In genomic region chr15:82046668-82047492, GRCh38 we compare ENCODE assay signal across 8 cellular contexts. TPM values are rescaled to one million over a fixed set of nuclear protein-coding genes. Genes with fewer than 3 reads are reported as not detected.
DNase-seq lines count a peak whose midpoint lies in the region; ATAC-seq and TF ChIP-seq lines count a peak whose summit lies in the region.

No MANE protein-coding gene starts in this region.

- H3K27me3 Mint-ChIP-seq in activated T-helper 1 cell treated with anti-CD3 and anti-CD28 coated beads, Interleukin-12 subunit alpha, Interleukin-12 subunit beta, Interleukin-2, Interleukin-4 antibody, amounts not matched to agents 30 ng/mL and 10 ng/mL and 1 ng/mL, durations not matched to agents 14 hours and 24 hours and 36 hours (ENCODE audit: insufficient read depth), result peaks cover 45% of the 10 kb centered on the region
- H3K27me3 Mint-ChIP-seq in natural killer cell treated with Interleukin-12 subunit alpha and Interleukin-12 subunit beta and Interleukin-15 and Interleukin-18, amount 100 ng/mL, for 72 hours, result peaks cover 4 to 8% of the 10 kb centered on the region in 2 donors

- in situ Hi-C loops in Panc1 (cut with HindIII; ENCODE audit: low pct_unique_long_range_greater_than_20kb, low sequenced_read_pairs), result no loop called here

- peak overlapping the region; percentile 89 for H3K4me3 Mint-ChIP-seq in activated T-helper 1 cell treated with anti-CD3 and anti-CD28 coated beads, Interleukin-12 subunit alpha, Interleukin-12 subunit beta, Interleukin-2, Interleukin-4 antibody, amounts not matched to agents 30 ng/mL and 10 ng/mL and 1 ng/mL, durations not matched to agents 14 hours and 24 hours and 36 hours
- peak overlapping the region; percentile 87 for H3K4me3 Mint-ChIP-seq in natural killer cell treated with Interleukin-12 subunit alpha and Interleukin-12 subunit beta and Interleukin-15 and Interleukin-18, amount 100 ng/mL, for 72 hours

- CTCF ChIA-PET in Panc1 (lab: Charles Lee), result no interaction called here

- no peaks in the 10 kb centered on the region; the same call in 1 of the 2 replicates for H3K36me3 ChIP-seq in Panc1 (ENCODE audit: control insufficient read depth, insufficient read depth, low read length)

- peaks cover 4% of the 10 kb centered on the region; the same call in 1 of the 2 replicates for H3K4me1 ChIP-seq in Panc1 (ENCODE audit: control insufficient read depth, insufficient read depth, low read length)

- TF ChIP-seq CTCF in Panc1 (IDR thresholded peaks at IDR 0.05) (peak; percentile 91), fibroblast of mammary gland (conservative IDR thresholded peaks at IDR 0.05; ENCODE audit: control insufficient read depth, insufficient read depth, low read depth, low read length) (peak; percentile 45)

- peaks cover 12% of the 10 kb centered on the region for H3K4me1 Mint-ChIP-seq in activated T-helper 1 cell treated with anti-CD3 and anti-CD28 coated beads, Interleukin-12 subunit alpha, Interleukin-12 subunit beta, Interleukin-2, Interleukin-4 antibody, amounts not matched to agents 30 ng/mL and 10 ng/mL and 1 ng/mL, durations not matched to agents 14 hours and 24 hours and 36 hours (ENCODE audit: low read depth)
- H3K4me1 Mint-ChIP-seq in natural killer cell treated with Interleukin-12 subunit alpha and Interleukin-12 subunit beta and Interleukin-15 and Interleukin-18, amount 100 ng/mL, for 72 hours (ENCODE audit: low read depth in 2 of 2), result peaks cover 5 to 15% of the 10 kb centered on the region in 2 donors

- H3K9me3 ChIP-seq in Panc1 (ENCODE audit: control insufficient read depth, insufficient read depth, low read depth, low read length), result no peaks in the 10 kb centered on the region

- H3K4me3 ChIP-seq in Jurkat, Clone E6-1 (ENCODE audit: low read length), result peak overlapping the region; percentile 86
- H3K4me3 ChIP-seq in Panc1 (ENCODE audit: low read depth in 2 of 2, low read length in 2 of 2) (peak overlapping the region; percentile 90 to 96), fibroblast of mammary gland (ENCODE audit: control insufficient read depth, low read depth, low read length) (peak overlapping the region; percentile 69)

- no peaks in the 10 kb centered on the region for H3K9me3 Mint-ChIP-seq in activated T-helper 1 cell treated with anti-CD3 and anti-CD28 coated beads, Interleukin-12 subunit alpha, Interleukin-12 subunit beta, Interleukin-2, Interleukin-4 antibody, amounts not matched to agents 30 ng/mL and 10 ng/mL and 1 ng/mL, durations not matched to agents 14 hours and 24 hours and 36 hours
- H3K9me3 Mint-ChIP-seq in natural killer cell treated with Interleukin-12 subunit alpha and Interleukin-12 subunit beta and Interleukin-15 and Interleukin-18, amount 100 ng/mL, for 72 hours, result no peaks in the 10 kb centered on the region

- POLR2A ChIA-PET in Panc1 (lab: Charles Lee), result interaction anchor here (1.0 kb wide), 1 partner anchor 16 kb away, joined by 3 read pairs; no protein-coding TSS in a partner anchor

- DNase-seq in DMS53 (lab: John Stamatoyannopoulos, UW) (peak; percentile 96), Panc1 (ENCODE audit: low read depth, low spot score) (peak; percentile 39), fibroblast of mammary gland (ENCODE audit: low read depth) (peak; percentile 79)
- DNase-seq in Jurkat, Clone E6-1 (ENCODE audit: low read depth, low spot score), result peak; percentile 89
- DNase-seq in activated T-helper 1 cell treated with anti-CD3 and anti-CD28 coated beads, Interleukin-12 subunit alpha, Interleukin-12 subunit beta, Interleukin-2, Interleukin-4 antibody, amounts not matched to agents 30 ng/mL and 10 ng/mL and 1 ng/mL, durations not matched to agents 14 hours and 24 hours and 36 hours (ENCODE audit: low spot score), result peak; percentile 85
- DNase-seq in natural killer cell treated with Interleukin-12 subunit alpha and Interleukin-12 subunit beta and Interleukin-15 and Interleukin-18, amount 100 ng/mL, for 72 hours (ENCODE audit: low spot score), result peak; percentile 93
- peak; percentile 81 to 94 (median 88) for DNase-seq in stimulated activated naive CD4-positive, alpha-beta T cell (lab: John Stamatoyannopoulos, UW)

- peaks cover 9% of the 10 kb centered on the region for H3K27me3 ChIP-seq in Panc1 (ENCODE audit: control insufficient read depth, insufficient read depth, low read length)

- peak overlapping the region; percentile 95 for H3K27ac ChIP-seq in Panc1 (ENCODE audit: low read length)

- no TSS peak for BruUV-seq in Panc1 (replicated peaks; lab: Mats Ljungman, UMichigan)

- ATAC-seq in GM21619 (IDR thresholded peaks at IDR 0.05; ENCODE audit: unreplicated experiment), result peak; percentile 55
- peak; percentile 85 for ATAC-seq in Panc1
- ATAC-seq in natural killer cell treated with Interleukin-12 subunit alpha and Interleukin-12 subunit beta and Interleukin-15 and Interleukin-18, amount 100 ng/mL, for 72 hours, result peak; percentile 87 to 88

- intact Hi-C loops in Panc1 (cut with micrococcal nuclease; ENCODE audit: unreplicated experiment), result loop anchor here (2.0 to 10.0 kb wide), 2 partner anchors 432 to 566 kb away; no protein-coding TSS in a partner anchor
- intact Hi-C loops in activated T-helper 1 cell treated with anti-CD3 and anti-CD28 coated beads, Interleukin-12 subunit alpha, Interleukin-12 subunit beta, Interleukin-2, Interleukin-4 antibody, amounts not matched to agents 30 ng/mL and 10 ng/mL and 1 ng/mL, durations not matched to agents 14 hours and 24 hours and 36 hours (cut with micrococcal nuclease), result loop anchor here (1.0 to 5.0 kb wide), 6 partner anchors 216 to 1047 kb away; partner anchors contain the start of genes EFL1, RPS17, SAXO2 and TLNRD1

- H3K36me3 Mint-ChIP-seq in activated T-helper 1 cell treated with anti-CD3 and anti-CD28 coated beads, Interleukin-12 subunit alpha, Interleukin-12 subunit beta, Interleukin-2, Interleukin-4 antibody, amounts not matched to agents 30 ng/mL and 10 ng/mL and 1 ng/mL, durations not matched to agents 14 hours and 24 hours and 36 hours (ENCODE audit: low read depth), result no peaks in the 10 kb centered on the region
- no peaks in the 10 kb centered on the region for H3K36me3 Mint-ChIP-seq in natural killer cell treated with Interleukin-12 subunit alpha and Interleukin-12 subunit beta and Interleukin-15 and Interleukin-18, amount 100 ng/mL, for 72 hours

- peak overlapping the region; percentile 79 for H3K27ac Mint-ChIP-seq in activated T-helper 1 cell treated with anti-CD3 and anti-CD28 coated beads, Interleukin-12 subunit alpha, Interleukin-12 subunit beta, Interleukin-2, Interleukin-4 antibody, amounts not matched to agents 30 ng/mL and 10 ng/mL and 1 ng/mL, durations not matched to agents 14 hours and 24 hours and 36 hours
- H3K27ac Mint-ChIP-seq in natural killer cell treated with Interleukin-12 subunit alpha and Interleukin-12 subunit beta and Interleukin-15 and Interleukin-18, amount 100 ng/mL, for 72 hours, result peak overlapping the region; percentile 69 to 73

RNA-seq across cellular contexts. Expression of gene MEX3B, which starts 1.1 kb away (rescaled TPM):
- 13.1 TPM for polyA plus RNA-seq in Jurkat, Clone E6-1 (2012; ENCODE audit: insufficient read depth, insufficient read length)
- total RNA-seq in Panc1 (2021; ENCODE audit: unreplicated experiment), result 8.5 TPM
- polyA plus RNA-seq in Panc1 (2012; ENCODE audit: insufficient read length), result 7.8 TPM
- 0.59 and 0.73 TPM in 2 replicates for total RNA-seq in activated T-helper 1 cell treated with anti-CD3 and anti-CD28 coated beads, Interleukin-12 subunit alpha, Interleukin-12 subunit beta, Interleukin-2, Interleukin-4 antibody, amounts not matched to agents 30 ng/mL and 10 ng/mL and 1 ng/mL, durations not matched to agents 14 hours and 24 hours and 36 hours
- total RNA-seq in natural killer cell treated with Interleukin-12 subunit alpha and Interleukin-12 subunit beta and Interleukin-15 and Interleukin-18, amount 100 ng/mL, for 72 hours, result under 1 TPM; 0.67 to 0.83 TPM

Comparison
In these comparisons a context has a peak if more than half of its experiments do, and no peak if none do; other contexts are left out.
1. Peak in every context shown above with its lines: DNase-seq, ATAC-seq, H3K4me3 ChIP-seq and H3K27ac ChIP-seq.
2. DNase-seq: peak in every context shown above with its lines; median percentile 96 in DMS53; 93 in natural killer cell treated with Interleukin-12 subunit alpha and Interleukin-12 subunit beta and Interleukin-15 and Interleukin-18, amount 100 ng/mL, for 72 hours; 89 in Jurkat, Clone E6-1; 88 in stimulated activated naive CD4-positive, alpha-beta T cell; 85 in activated T-helper 1 cell treated with anti-CD3 and anti-CD28 coated beads, Interleukin-12 subunit alpha, Interleukin-12 subunit beta, Interleukin-2, Interleukin-4 antibody, amounts not matched to agents 30 ng/mL and 10 ng/mL and 1 ng/mL, durations not matched to agents 14 hours and 24 hours and 36 hours; 79 in fibroblast of mammary gland; 39 in Panc1.